26 cellular contexts compared by ENCODE assay signal in genomic region chr12:5524769-5525436, GRCh38.
"Had no signal": no experiment of that assay in that cellular context is flagged by ENCODE, and none has a peak within 500 bp of the region (broad histone marks: within the 10 kb centered on the region; RNA-seq: fewer than 3 reads in every experiment).

No MANE protein-coding gene starts in this region.

- H3K9me3 Mint-ChIP-seq: activated naive CD4-positive, alpha-beta T cell treated with anti-CD3 and anti-CD28 coated beads, Interleukin-2, amount 50 U/mL, for 72 hours; activated naive CD8-positive, alpha-beta T cell treated with anti-CD3 and anti-CD28 coated beads, Interleukin-2, amount 50 U/mL, for 24 hours; activated T-cell treated with anti-CD3 and anti-CD28 coated beads, Interleukin-2, amount 50 U/mL, for 24 hours; T-cell had no signal

- H3K4me3 ChIP-seq: cardiac muscle cell, SK-N-MC had no signal

- H3K4me3 Mint-ChIP-seq: activated CD8-positive, alpha-beta memory T cell treated with anti-CD3 and anti-CD28 coated beads, Interleukin-2, amount 10 ng/mL, durations not matched to agents 7 days and 5 days; activated naive CD8-positive, alpha-beta T cell treated with anti-CD3 and anti-CD28 coated beads, Interleukin-2, amount 50 U/mL, for 24 hours; activated T-cell treated with anti-CD3 and anti-CD28 coated beads, Interleukin-2, amount 50 U/mL, for 24 hours; T-cell had no signal

- H3K27me3 Mint-ChIP-seq: activated CD8-positive, alpha-beta memory T cell treated with anti-CD3 and anti-CD28 coated beads, Interleukin-2, amount 10 ng/mL, durations not matched to agents 7 days and 5 days; activated naive CD8-positive, alpha-beta T cell treated with anti-CD3 and anti-CD28 coated beads, Interleukin-2, amount 50 U/mL, for 24 hours had no signal

- H3K27ac ChIP-seq: brain microvascular endothelial cell, cardiac muscle cell, SK-N-MC, VCaP had no signal

- H3K27ac Mint-ChIP-seq: activated CD8-positive, alpha-beta memory T cell treated with anti-CD3 and anti-CD28 coated beads, Interleukin-2, amount 10 ng/mL, durations not matched to agents 7 days and 5 days; activated naive CD4-positive, alpha-beta T cell treated with anti-CD3 and anti-CD28 coated beads, Interleukin-2, amount 50 U/mL, for 72 hours; activated naive CD8-positive, alpha-beta T cell treated with anti-CD3 and anti-CD28 coated beads, Interleukin-2, amount 50 U/mL, for 24 hours; activated T-cell treated with anti-CD3 and anti-CD28 coated beads, Interleukin-2, amount 50 U/mL, for 24 hours; T-cell had no signal

- H3K27me3 ChIP-seq: brain microvascular endothelial cell, cardiac muscle cell had no signal

- H3K36me3 Mint-ChIP-seq: activated CD8-positive, alpha-beta memory T cell treated with anti-CD3 and anti-CD28 coated beads, Interleukin-2, amount 10 ng/mL, durations not matched to agents 7 days and 5 days; activated naive CD4-positive, alpha-beta T cell treated with anti-CD3 and anti-CD28 coated beads, Interleukin-2, amount 50 U/mL, for 72 hours; T-cell had no signal

- H3K36me3 ChIP-seq: brain microvascular endothelial cell, cardiac muscle cell had no signal

- ATAC-seq: activated CD8-positive, alpha-beta memory T cell treated with anti-CD3 and anti-CD28 coated beads, Interleukin-2, amount 10 ng/mL, durations not matched to agents 7 days and 5 days; activated naive CD4-positive, alpha-beta T cell treated with anti-CD3 and anti-CD28 coated beads, Interleukin-2, amount 50 U/mL, for 72 hours; activated naive CD8-positive, alpha-beta T cell treated with anti-CD3 and anti-CD28 coated beads, Interleukin-2, amount 50 U/mL, for 24 hours; T-cell had no signal

- H3K4me1 Mint-ChIP-seq: activated CD8-positive, alpha-beta memory T cell treated with anti-CD3 and anti-CD28 coated beads, Interleukin-2, amount 10 ng/mL, durations not matched to agents 7 days and 5 days; activated naive CD8-positive, alpha-beta T cell treated with anti-CD3 and anti-CD28 coated beads, Interleukin-2, amount 50 U/mL, for 24 hours; T-cell had no signal

- DNase-seq: activated CD4-positive, alpha-beta T cell treated with anti-CD3 and anti-CD28 coated beads, Interleukin-2, amount 50 U/mL, for 48 hours; activated CD4-positive, CD25-positive, alpha-beta regulatory T cell; activated CD8-positive, alpha-beta memory T cell treated with anti-CD3 and anti-CD28 coated beads, Interleukin-2, amount 10 ng/mL, durations not matched to agents 7 days and 5 days; activated effector memory CD4-positive, alpha-beta T cell treated with anti-CD3 and anti-CD28 coated beads, Interleukin-2, amount 50 U/mL, for 16 hours; activated naive CD4-positive, alpha-beta T cell treated with Interleukin-2 at 50 U/mL for 16 hours; activated naive CD8-positive, alpha-beta T cell treated with anti-CD3 and anti-CD28 coated beads, Interleukin-2, amount 50 U/mL, for 24 hours; activated T-cell treated with anti-CD3 and anti-CD28 coated beads, Interleukin-2, amount 50 U/mL, for 24 hours; amniotic stem cell; brain microvascular endothelial cell; KG1; NCI-H1048; NCI-H146; NCI-H187 treated with DMSO at 0.1 percent for 48 hours; NCI-H2081 treated with DMSO at 0.1 percent for 48 hours; NCI-H2171; NCI-H226; NCI-H510A; NCI-H526 treated with DMSO at 0.1 percent for 48 hours; NCI-H82; T-helper 2 cell; T1000 had no signal
